ENCODE assay signal across 1 cellular context in genomic region chr15:74889882-74890768, GRCh38.
A peak's percentile ranks its signal among the peaks of the same experiment; 100 is the strongest.
TF ChIP-seq lines count a peak whose summit lies in the region.

TSS of gene MPI (plus strand) at chr15:74890042. CDS start at chr15:74890074, 32 bp downstream.

TF ChIP-seq in HepG2, 621 proteins besides CTCF, POLR2A, EP300 and RAD21 (continued from another document and continues in another):
- TF ChIP-seq, protein P1, sequence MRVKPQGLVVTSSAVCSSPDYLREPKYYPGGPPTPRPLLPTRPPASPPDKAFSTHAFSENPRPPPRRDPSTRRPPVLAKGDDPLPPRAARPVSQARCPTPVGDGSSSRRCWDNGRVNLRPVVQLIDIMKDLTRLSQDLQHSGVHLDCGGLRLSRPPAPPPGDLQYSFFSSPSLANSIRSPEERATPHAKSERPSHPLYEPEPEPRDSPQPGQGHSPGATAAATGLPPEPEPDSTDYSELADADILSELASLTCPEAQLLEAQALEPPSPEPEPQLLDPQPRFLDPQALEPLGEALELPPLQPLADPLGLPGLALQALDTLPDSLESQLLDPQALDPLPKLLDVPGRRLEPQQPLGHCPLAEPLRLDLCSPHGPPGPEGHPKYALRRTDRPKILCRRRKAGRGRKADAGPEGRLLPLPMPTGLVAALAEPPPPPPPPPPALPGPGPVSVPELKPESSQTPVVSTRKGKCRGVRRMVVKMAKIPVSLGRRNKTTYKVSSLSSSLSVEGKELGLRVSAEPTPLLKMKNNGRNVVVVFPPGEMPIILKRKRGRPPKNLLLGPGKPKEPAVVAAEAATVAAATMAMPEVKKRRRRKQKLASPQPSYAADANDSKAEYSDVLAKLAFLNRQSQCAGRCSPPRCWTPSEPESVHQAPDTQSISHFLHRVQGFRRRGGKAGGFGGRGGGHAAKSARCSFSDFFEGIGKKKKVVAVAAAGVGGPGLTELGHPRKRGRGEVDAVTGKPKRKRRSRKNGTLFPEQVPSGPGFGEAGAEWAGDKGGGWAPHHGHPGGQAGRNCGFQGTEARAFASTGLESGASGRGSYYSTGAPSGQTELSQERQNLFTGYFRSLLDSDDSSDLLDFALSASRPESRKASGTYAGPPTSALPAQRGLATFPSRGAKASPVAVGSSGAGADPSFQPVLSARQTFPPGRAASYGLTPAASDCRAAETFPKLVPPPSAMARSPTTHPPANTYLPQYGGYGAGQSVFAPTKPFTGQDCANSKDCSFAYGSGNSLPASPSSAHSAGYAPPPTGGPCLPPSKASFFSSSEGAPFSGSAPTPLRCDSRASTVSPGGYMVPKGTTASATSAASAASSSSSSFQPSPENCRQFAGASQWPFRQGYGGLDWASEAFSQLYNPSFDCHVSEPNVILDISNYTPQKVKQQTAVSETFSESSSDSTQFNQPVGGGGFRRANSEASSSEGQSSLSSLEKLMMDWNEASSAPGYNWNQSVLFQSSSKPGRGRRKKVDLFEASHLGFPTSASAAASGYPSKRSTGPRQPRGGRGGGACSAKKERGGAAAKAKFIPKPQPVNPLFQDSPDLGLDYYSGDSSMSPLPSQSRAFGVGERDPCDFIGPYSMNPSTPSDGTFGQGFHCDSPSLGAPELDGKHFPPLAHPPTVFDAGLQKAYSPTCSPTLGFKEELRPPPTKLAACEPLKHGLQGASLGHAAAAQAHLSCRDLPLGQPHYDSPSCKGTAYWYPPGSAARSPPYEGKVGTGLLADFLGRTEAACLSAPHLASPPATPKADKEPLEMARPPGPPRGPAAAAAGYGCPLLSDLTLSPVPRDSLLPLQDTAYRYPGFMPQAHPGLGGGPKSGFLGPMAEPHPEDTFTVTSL (CRISPR knock-in tag; IDR thresholded peaks at IDR 0.05; ENCODE audit: borderline replicate concordance) = peak; percentile 72; the same call in 1 of the 2 replicates
- TF ChIP-seq ZNF678 (CRISPR knock-in tag; IDR thresholded peaks at IDR 0.05) (no peak), PAF1 (CRISPR knock-in tag; IDR thresholded peaks at IDR 0.05) (no peak), ZNF326 (CRISPR knock-in tag; IDR thresholded peaks at IDR 0.05; ENCODE audit: borderline replicate concordance) (no peak), ETV5 (CRISPR knock-in tag; IDR thresholded peaks at IDR 0.05; ENCODE audit: borderline replicate concordance) (peak; percentile 38; the same call in 1 of the 2 replicates), RCOR2 (CRISPR knock-in tag; IDR thresholded peaks at IDR 0.05) (no peak), ZNF160 (CRISPR knock-in tag; IDR thresholded peaks at IDR 0.05) (peak; percentile 93; the same call in 1 of the 2 replicates), ARNT2 (CRISPR knock-in tag; IDR thresholded peaks at IDR 0.05; ENCODE audit: low read depth) (peak; percentile 47; the same call in 1 of the 2 replicates), ZNF891 (CRISPR knock-in tag; IDR thresholded peaks at IDR 0.05) (peak; percentile 95), ZNF816 (CRISPR knock-in tag; IDR thresholded peaks at IDR 0.05; ENCODE audit: borderline replicate concordance) (peak; percentile 81; the same call in 1 of the 2 replicates), THYN1 (CRISPR knock-in tag; IDR thresholded peaks at IDR 0.05; ENCODE audit: borderline replicate concordance, low read depth) (no peak), ZNF773 (CRISPR knock-in tag; IDR thresholded peaks at IDR 0.05; ENCODE audit: borderline replicate concordance) (0 out of 2 replicates have a peak, but pooled peaks have one; percentile 42), MTF2 (CRISPR knock-in tag; IDR thresholded peaks at IDR 0.05; ENCODE audit: borderline replicate concordance) (peak; percentile 62; the same call in 1 of the 2 replicates), ZNF782 (CRISPR knock-in tag; IDR thresholded peaks at IDR 0.05; ENCODE audit: borderline replicate concordance) (no peak), ZNF766 (CRISPR knock-in tag; IDR thresholded peaks at IDR 0.05; ENCODE audit: borderline replicate concordance) (peak; percentile 38; the same call in 1 of the 2 replicates), ZNF720 (CRISPR knock-in tag; IDR thresholded peaks at IDR 0.05) (no peak), ZNF616 (CRISPR knock-in tag; IDR thresholded peaks at IDR 0.05; ENCODE audit: low read depth) (no peak), ZFP90 (CRISPR knock-in tag; IDR thresholded peaks at IDR 0.05; ENCODE audit: borderline replicate concordance) (peak; percentile 88; the same call in 1 of the 2 replicates), ZNF629 (CRISPR knock-in tag; conservative IDR thresholded peaks at IDR 0.05) (peak; percentile 88), ZSCAN29 (CRISPR knock-in tag; conservative IDR thresholded peaks at IDR 0.05) (no peak; the same call in 1 of the 2 replicates), ZNF747 (CRISPR knock-in tag; IDR thresholded peaks at IDR 0.05; ENCODE audit: borderline replicate concordance) (peak; percentile 93), ZNF354B (CRISPR knock-in tag; IDR thresholded peaks at IDR 0.05) (no peak), CCAR2 (optimal IDR thresholded peaks at IDR 0.05; ENCODE audit: low read depth, low read length) (no peak), ZBTB2 (CRISPR knock-in tag; IDR thresholded peaks at IDR 0.05; ENCODE audit: low read depth) (no peak), XRCC5 (optimal IDR thresholded peaks at IDR 0.05; ENCODE audit: low read length) (no peak), ZNF280D (CRISPR knock-in tag; IDR thresholded peaks at IDR 0.05) (no peak), EED (CRISPR knock-in tag; IDR thresholded peaks at IDR 0.05) (no peak), NCOA5 (CRISPR knock-in tag; IDR thresholded peaks at IDR 0.05) (no peak), ZNF382 (CRISPR knock-in tag; IDR thresholded peaks at IDR 0.05; ENCODE audit: borderline replicate concordance) (no peak), THRA (CRISPR knock-in tag; IDR thresholded peaks at IDR 0.05; ENCODE audit: borderline replicate concordance) (no peak; the same call in 1 of the 2 replicates), ZBTB40 (IDR thresholded peaks at IDR 0.05) (no peak), ZBTB40 (CRISPR knock-in tag; IDR thresholded peaks at IDR 0.05) (peak; percentile 88), ZNF460 (CRISPR knock-in tag; IDR thresholded peaks at IDR 0.05; ENCODE audit: borderline replicate concordance) (peak; percentile 31; the same call in 1 of the 2 replicates)
- TF ChIP-seq, protein P2, sequence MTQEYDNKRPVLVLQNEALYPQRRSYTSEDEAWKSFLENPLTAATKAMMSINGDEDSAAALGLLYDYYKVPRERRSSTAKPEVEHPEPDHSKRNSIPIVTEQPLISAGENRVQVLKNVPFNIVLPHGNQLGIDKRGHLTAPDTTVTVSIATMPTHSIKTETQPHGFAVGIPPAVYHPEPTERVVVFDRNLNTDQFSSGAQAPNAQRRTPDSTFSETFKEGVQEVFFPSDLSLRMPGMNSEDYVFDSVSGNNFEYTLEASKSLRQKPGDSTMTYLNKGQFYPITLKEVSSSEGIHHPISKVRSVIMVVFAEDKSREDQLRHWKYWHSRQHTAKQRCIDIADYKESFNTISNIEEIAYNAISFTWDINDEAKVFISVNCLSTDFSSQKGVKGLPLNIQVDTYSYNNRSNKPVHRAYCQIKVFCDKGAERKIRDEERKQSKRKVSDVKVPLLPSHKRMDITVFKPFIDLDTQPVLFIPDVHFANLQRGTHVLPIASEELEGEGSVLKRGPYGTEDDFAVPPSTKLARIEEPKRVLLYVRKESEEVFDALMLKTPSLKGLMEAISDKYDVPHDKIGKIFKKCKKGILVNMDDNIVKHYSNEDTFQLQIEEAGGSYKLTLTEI (CRISPR knock-in tag; conservative IDR thresholded peaks at IDR 0.05) = no peak
